Comparison of ENCODE assay signal across 8 cellular contexts in genomic region chr19:40717325-40717879, GRCh38. TPM values are rescaled to one million over a fixed set of nuclear protein-coding genes. Genes with fewer than 3 reads are reported as not detected.
DNase-seq lines count a peak whose midpoint lies in the region; ATAC-seq and TF ChIP-seq lines count a peak whose summit lies in the region.

No MANE protein-coding gene starts in this region.

- H3K36me3 ChIP-seq in DND-41 (ENCODE audit: insufficient read depth, low read length) = peaks cover 7% of the 10 kb centered on the region; the same call in 1 of the 2 replicates
- H3K36me3 ChIP-seq in KMS-11 (ENCODE audit: insufficient read depth) = no peaks in the 10 kb centered on the region

- H3K79me2 ChIP-seq in DND-41 (ENCODE audit: insufficient read depth, low read length) = peaks cover 59% of the 10 kb centered on the region
- peaks cover 8% of the 10 kb centered on the region; the same call in 1 of the 2 replicates for H3K79me2 ChIP-seq in KMS-11 (ENCODE audit: insufficient read depth, low read depth)

- no peak for ATAC-seq in DND-41 (ENCODE audit: insufficient read depth, low read depth)

- H3K4me2 ChIP-seq in DND-41 (ENCODE audit: insufficient read depth, low read length) (peak overlapping the region; percentile 96), KMS-11 (peak overlapping the region; percentile 95)

- no peaks in the 10 kb centered on the region for H3K9me3 ChIP-seq in DND-41 (ENCODE audit: insufficient read depth, low read length, severe bottlenecking)

- H3K4me1 ChIP-seq in DND-41 (ENCODE audit: insufficient read depth, low read length) = peaks cover 65% of the 10 kb centered on the region
- peaks cover 54% of the 10 kb centered on the region for H3K4me1 ChIP-seq in KMS-11 (ENCODE audit: low read depth, poor library complexity, severe bottlenecking)

- H2AFZ ChIP-seq in DND-41 (ENCODE audit: low read depth, low read length) (peak overlapping the region; percentile 80), KMS-11 (ENCODE audit: low read depth) (peak overlapping the region; percentile 57)

- H3K27ac ChIP-seq in DND-41 (ENCODE audit: low read length) = peak overlapping the region; percentile 65
- H3K27ac ChIP-seq in KMS-11 = peak overlapping the region; percentile 28; the same call in 1 of the 2 replicates

- TF ChIP-seq CTCF in DND-41 (IDR thresholded peaks at IDR 0.05; ENCODE audit: borderline replicate concordance, extremely low read depth, low read length, poor library complexity, severe bottlenecking) (no peak), KMS-11 (conservative IDR thresholded peaks at IDR 0.05; ENCODE audit: low read depth, low read length) (no peak), choroid plexus epithelial cell (conservative IDR thresholded peaks at IDR 0.05; ENCODE audit: low read depth, low read length) (no peak)

- peak overlapping the region; percentile 52 to 84; a peak in 3 of 4 replicates for H3K4me3 ChIP-seq in DND-41 (ENCODE audit: low read depth in 1 of 2, low read length in 2 of 2)
- H3K4me3 ChIP-seq in KMS-11 (IDR thresholded peaks at IDR 0.05; ENCODE audit: insufficient read depth, low read depth, low read length) = no peak overlapping the region
- H3K4me3 ChIP-seq in choroid plexus epithelial cell (ENCODE audit: low read depth, low read length) = peak overlapping the region; percentile 81

- peaks cover 2% of the 10 kb centered on the region; the same call in 1 of the 2 replicates for H4K20me1 ChIP-seq in DND-41 (ENCODE audit: insufficient read depth, low read length)
- H4K20me1 ChIP-seq in KMS-11 (ENCODE audit: insufficient read depth) = no peaks in the 10 kb centered on the region

- H3K27me3 ChIP-seq in DND-41 (ENCODE audit: insufficient read depth, low read length, poor library complexity) (no peaks in the 10 kb centered on the region), KMS-11 (ENCODE audit: insufficient read depth, low read depth) (no peaks in the 10 kb centered on the region)

- no peak for DNase-seq in DND-41
- DNase-seq in choroid plexus epithelial cell (ENCODE audit: low read depth) = peak; percentile 70
- DNase-seq in mucosa of gallbladder (ENCODE audit: low spot score) = peak; percentile 29
- no peak for DNase-seq in NOMO-1 treated with dmso at 0.1 percent for 144 hours (lab: John Stamatoyannopoulos, UW; ENCODE audit: unreplicated experiment)
- no peak for DNase-seq in stimulated activated CD4-positive, alpha-beta T cell treated with anti-CD3 and anti-CD28 coated beads, Interleukin-4, amount 100 ng/mL, for 24 hours
- DNase-seq in germinal center (ENCODE audit: low spot score) = no peak
- DNase-seq in OCI-M1 (lab: John Stamatoyannopoulos, UW) = no peak

- H3K9ac ChIP-seq in DND-41 (ENCODE audit: low read depth, low read length) (peak overlapping the region; percentile 80), KMS-11 (peak overlapping the region; percentile 71)

RNA-seq across cellular contexts. Expression of gene ITPKC, which starts 0.5 kb away (rescaled TPM):
- total RNA-seq in mucosa of gallbladder = 21.4 TPM

RNA-seq across cellular contexts. Expression of gene COQ8B, which starts 0.7 kb away (rescaled TPM):
- 76.4 TPM for total RNA-seq in mucosa of gallbladder

RNA-seq across cellular contexts. Expression of gene NUMBL, which starts 27.0 kb away (rescaled TPM):
- total RNA-seq in mucosa of gallbladder = 52.9 TPM

RNA-seq across cellular contexts. Expression of gene ACTMAP, which starts 32.9 kb away (rescaled TPM):
- 11.6 TPM for total RNA-seq in mucosa of gallbladder

RNA-seq across cellular contexts. Expression of gene SNRPA, which starts 33.6 kb away (rescaled TPM):
- total RNA-seq in mucosa of gallbladder = 58.1 TPM

Comparison
In these comparisons a context has a peak if more than half of its experiments do, and no peak if none do; other contexts are left out.
1. DNase-seq: peak in choroid plexus epithelial cell (single experiment) and mucosa of gallbladder (single experiment); none in DND-41 (single experiment), NOMO-1 treated with dmso at 0.1 percent for 144 hours (single experiment), stimulated activated CD4-positive, alpha-beta T cell treated with anti-CD3 and anti-CD28 coated beads, Interleukin-4, amount 100 ng/mL, for 24 hours (single experiment), germinal center (single experiment) and OCI-M1 (single experiment).